Comparison of ENCODE assay signal across 8 cellular contexts in genomic region chr12:76559277-76560082, GRCh38. TPM values are rescaled to one million over a fixed set of nuclear protein-coding genes. Genes with fewer than 3 reads are reported as not detected.
DNase-seq lines count a peak whose midpoint lies in the region; ATAC-seq and TF ChIP-seq lines count a peak whose summit lies in the region.

OSBPL8 (minus strand) TSS chr12:76559771; CDS start chr12:76487551, 72,220 bp downstream.

- no peaks in the 10 kb centered on the region for H3K27me3 Mint-ChIP-seq in CD4-positive, alpha-beta T cell
- no peaks in the 10 kb centered on the region for H3K27me3 Mint-ChIP-seq in activated CD4-positive, alpha-beta memory T cell treated with anti-CD3 and anti-CD28 coated beads for 36 hours

- ATAC-seq in CD4-positive, alpha-beta T cell (ENCODE audit: poor library complexity), result peak; percentile 58
- ATAC-seq in GM19438 (IDR thresholded peaks at IDR 0.05; ENCODE audit: low read depth, unreplicated experiment) (peak; percentile 81), HG03575 (IDR thresholded peaks at IDR 0.05; ENCODE audit: extremely low read depth, insufficient number of reproducible peaks, low FRiP score, unreplicated experiment) (peak; percentile 56)

- H3K4me1 Mint-ChIP-seq in CD4-positive, alpha-beta T cell (ENCODE audit: low read depth), result peaks cover 47% of the 10 kb centered on the region
- peaks cover 34% of the 10 kb centered on the region for H3K4me1 Mint-ChIP-seq in activated CD4-positive, alpha-beta memory T cell treated with anti-CD3 and anti-CD28 coated beads for 36 hours (ENCODE audit: low read depth)

- H3K27ac ChIP-seq in CD4-positive, alpha-beta T cell (ENCODE audit: low read depth, low read length), result peak within 1 kb of the TSS; percentile 99
- H3K27ac ChIP-seq in dorsolateral prefrontal cortex, result peak within 1 kb of the TSS; percentile 78 to 99 (median 95)

- peak within 1 kb of the TSS; percentile 95 for H3K27ac Mint-ChIP-seq in CD4-positive, alpha-beta T cell
- peak within 1 kb of the TSS; percentile 97 for H3K27ac Mint-ChIP-seq in activated CD4-positive, alpha-beta memory T cell treated with anti-CD3 and anti-CD28 coated beads for 36 hours

- peak within 1 kb of the TSS; percentile 94 for H3K4me3 Mint-ChIP-seq in CD4-positive, alpha-beta T cell
- peak within 1 kb of the TSS; percentile 88 for H3K4me3 Mint-ChIP-seq in activated CD4-positive, alpha-beta memory T cell treated with anti-CD3 and anti-CD28 coated beads for 36 hours

- peaks cover 38% of the 10 kb centered on the region for H3K36me3 Mint-ChIP-seq in CD4-positive, alpha-beta T cell (ENCODE audit: low read depth)
- peaks cover 3% of the 10 kb centered on the region for H3K36me3 Mint-ChIP-seq in activated CD4-positive, alpha-beta memory T cell treated with anti-CD3 and anti-CD28 coated beads for 36 hours

- TF ChIP-seq CTCF in CD4-positive, alpha-beta T cell (IDR thresholded peaks at IDR 0.05), result no peak
- TF ChIP-seq CTCF in dorsolateral prefrontal cortex (IDR thresholded peaks at IDR 0.05 in 54 of 56, conservative IDR thresholded peaks at IDR 0.05 in 2 of 56; ENCODE audit: low read depth in 1 of 56, partially characterized antibody in 56 of 56) (peak in 50 of 56 donors; percentile 8 to 67 (median 50)), lower leg skin (IDR thresholded peaks at IDR 0.05) (no peak)

- no peaks in the 10 kb centered on the region for H3K9me3 Mint-ChIP-seq in CD4-positive, alpha-beta T cell
- no peaks in the 10 kb centered on the region for H3K9me3 Mint-ChIP-seq in activated CD4-positive, alpha-beta memory T cell treated with anti-CD3 and anti-CD28 coated beads for 36 hours

- 0% methylated on average over 12 to 18 of the region's 85 CpGs for WGBS in lower leg skin, 2 donors

- DNase-seq in CD4-positive, alpha-beta T cell, result peak; percentile 90 to 98 (median 96)
- DNase-seq in NCI-H82 (lab: John Stamatoyannopoulos, UW) (peak; percentile 94), dorsolateral prefrontal cortex (peak; percentile 92 to 98 (median 96)), lower leg skin (ENCODE audit: low spot score in 2 of 2) (peak; percentile 96 to 99)
- peak; percentile 98 for DNase-seq in activated CD4-positive, alpha-beta memory T cell treated with anti-CD3 and anti-CD28 coated beads for 36 hours
- DNase-seq in stimulated activated CD4-positive, alpha-beta T cell treated with anti-CD3 and anti-CD28 coated beads, Interleukin-4, amount 100 ng/mL, for 48 hours (ENCODE audit: low read depth in 2 of 2), result peak; percentile 95 to 96

- H3K4me3 ChIP-seq in dorsolateral prefrontal cortex (peak within 1 kb of the TSS; percentile 68 to 99 (median 92)), lower leg skin (ENCODE audit: low read depth, poor library complexity, severe bottlenecking) (peak within 1 kb of the TSS; percentile 91)

- POLR2A ChIA-PET in CD4-positive, alpha-beta T cell (lab: Charles Lee), result interaction anchor here (0.6 to 3.5 kb wide), 29 partner anchors 8 to 1168 kb away, joined by 3 to 39 read pairs (median 5); partner anchors contain the start of genes BBS10, GLIPR1, GLIPR1L2 and KRR1
- POLR2A ChIA-PET in activated CD4-positive, alpha-beta memory T cell treated with anti-CD3 and anti-CD28 coated beads for 36 hours (lab: Charles Lee), result interaction anchor here (1.0 to 2.1 kb wide), 9 partner anchors 13 to 480 kb away, joined by 3 to 9 read pairs (median 4); partner anchors contain the start of genes BBS10, NAP1L1 and ZDHHC17

- H3K9me3 ChIP-seq in CD4-positive, alpha-beta T cell (ENCODE audit: control insufficient read depth, low read length), result no peaks in the 10 kb centered on the region

- CTCF ChIA-PET in CD4-positive, alpha-beta T cell (lab: Charles Lee), result interaction anchor here (0.6 to 1.5 kb wide), 5 partner anchors 9 to 204 kb away, joined by 3 to 5 read pairs (median 3); partner anchors contain the start of gene ZDHHC17
- CTCF ChIA-PET in activated CD4-positive, alpha-beta memory T cell treated with anti-CD3 and anti-CD28 coated beads for 36 hours (lab: Charles Lee), result interaction anchor here (0.7 to 1.2 kb wide), 3 partner anchors 20 to 401 kb away, joined by 3 read pairs; no protein-coding TSS in a partner anchor

- H3K27me3 ChIP-seq in CD4-positive, alpha-beta T cell (ENCODE audit: control insufficient read depth, insufficient read depth, low read length), result no peaks in the 10 kb centered on the region
- no peaks in the 10 kb centered on the region for H3K27me3 ChIP-seq in dorsolateral prefrontal cortex

- TF ChIP-seq POLR2A in lower leg skin (IDR thresholded peaks at IDR 0.05), result peak in 1 of 2 donors; percentile 74

- intact Hi-C loops in CD4-positive, alpha-beta T cell (cut with DNase I, micrococcal nuclease), result loop anchor here (2.0 to 10.0 kb wide), 8 partner anchors 37 to 1055 kb away; partner anchors contain the start of genes NAP1L1 (in 2 of the 2), BBS10 (in 1 of the 2) and ZDHHC17 (in 1 of the 2)
- intact Hi-C loops in activated CD4-positive, alpha-beta memory T cell treated with anti-CD3 and anti-CD28 coated beads for 36 hours (cut with micrococcal nuclease), result loop anchor here (1.0 to 5.0 kb wide), 10 partner anchors 14 to 1079 kb away; partner anchors contain the start of genes GLIPR1, KRR1, NAP1L1 and ZDHHC17
- intact Hi-C loops in dorsolateral prefrontal cortex (cut with DNase I) (loop anchor here (2.0 to 10.0 kb wide), 5 partner anchors 203 to 527 kb away; partner anchors contain the start of genes BBS10 (in 2 of the 2), ZDHHC17 (in 2 of the 2) and PHLDA1 (in 1 of the 2)), lower leg skin (cut with DNase I; ENCODE audit: low total_unique reads) (loop anchor here (10.0 kb wide), 1 partner anchor 175 kb away; no protein-coding TSS in a partner anchor)

RNA-seq across cellular contexts. Expression of gene OSBPL8, which starts in this region (rescaled TPM):
- 100 to 1,000 TPM; 154 to 160 TPM for total RNA-seq in CD4-positive, alpha-beta T cell
- total RNA-seq in activated CD4-positive, alpha-beta memory T cell treated with anti-CD3 and anti-CD28 coated beads for 36 hours, result 10 to 100 TPM; 69.8 to 73.7 TPM
- total RNA-seq in dorsolateral prefrontal cortex, result 100 to 1,000 TPM in 38 of 120 experiments, 10 to 100 TPM in 82; 57.8 to 129 (median 93.5) TPM
- total RNA-seq in lower leg skin, result 100 to 1,000 TPM in 2 of 4 donors, 10 to 100 TPM in 2; 75.9 to 167 (median 108) TPM

Comparison
In these comparisons a context has a peak if more than half of its experiments do, and no peak if none do; other contexts are left out.
1. Peak in every context shown above with its lines: DNase-seq, ATAC-seq, H3K4me3 ChIP-seq and H3K27ac ChIP-seq.
2. CTCF ChIP-seq: peak in dorsolateral prefrontal cortex (50 of 56); none in CD4-positive, alpha-beta T cell (single experiment) and lower leg skin (0 of 3).